16 cellular contexts compared by ENCODE assay signal in genomic region chr21:42080788-42081083, GRCh38. TPM values are rescaled to one million over a fixed set of nuclear protein-coding genes. Genes with fewer than 3 reads are reported as not detected.
DNase-seq lines count a peak whose midpoint lies in the region; ATAC-seq and TF ChIP-seq lines count a peak whose summit lies in the region.
"Had no signal": no experiment of that assay in that cellular context is flagged by ENCODE, and none has a peak within 500 bp of the region (broad histone marks: within the 10 kb centered on the region; RNA-seq: fewer than 3 reads in every experiment).

No MANE protein-coding gene starts in this region.

- no peak overlapping the region for H3K27ac Mint-ChIP-seq in activated T-helper 17 cell treated with anti-CD3 and anti-CD28 coated beads, Interleukin-2, amount 50 U/mL, for 72 hours
- H3K27ac Mint-ChIP-seq: activated naive CD8-positive, alpha-beta T cell treated with anti-CD3 and anti-CD28 coated beads, Interleukin-2, amount 10 ng/mL, durations not matched to agents 7 days and 5 days had no signal

- peak; percentile 86 for DNase-seq in GM04503 (ENCODE audit: low read depth)
- DNase-seq in NOMO-1 treated with DMSO at 0.1 percent for 48 hours (lab: John Stamatoyannopoulos, UW; ENCODE audit: unreplicated experiment), result peak; percentile 68
- DNase-seq in epithelial cell of esophagus (ENCODE audit: low read depth), result peak; percentile 85
- DNase-seq in trophoblast cell, result peak; percentile 29 to 50
- DNase-seq: activated naive CD8-positive, alpha-beta T cell treated with anti-CD3 and anti-CD28 coated beads, Interleukin-2, amount 10 ng/mL, durations not matched to agents 7 days and 5 days; kidney glomerular epithelial cell; NCI-H1694 treated with DMSO at 0.1 percent for 48 hours had no signal

- H3K4ac ChIP-seq in trophoblast cell (ENCODE audit: low read depth, low read length), result no peak overlapping the region

- H3K4me1 ChIP-seq in trophoblast cell (ENCODE audit: control insufficient read depth in 1 of 2, insufficient read depth in 2 of 2, low read length in 2 of 2), result peaks cover 0 to 2% of the 10 kb centered on the region in 2 experiments
- H3K4me1 ChIP-seq: prostate gland had no signal

- no peak overlapping the region for H2BK12ac ChIP-seq in trophoblast cell (ENCODE audit: low read length)

- no peaks in the 10 kb centered on the region for H3K36me3 Mint-ChIP-seq in activated T-helper 17 cell treated with anti-CD3 and anti-CD28 coated beads, Interleukin-2, amount 50 U/mL, for 72 hours (ENCODE audit: low read depth)
- H3K36me3 Mint-ChIP-seq: activated naive CD8-positive, alpha-beta T cell treated with anti-CD3 and anti-CD28 coated beads, Interleukin-2, amount 10 ng/mL, durations not matched to agents 7 days and 5 days had no signal

- TF ChIP-seq CTCF in epithelial cell of esophagus (IDR thresholded peaks at IDR 0.05; ENCODE audit: insufficient read depth, low read depth, low read length, missing control alignments), result no peak

- H2BK5ac ChIP-seq in trophoblast cell (ENCODE audit: low read depth, low read length, poor library complexity), result no peak overlapping the region

- no peak overlapping the region for H3K23ac ChIP-seq in trophoblast cell (ENCODE audit: low read length)

- H3K4me3 ChIP-seq in epithelial cell of esophagus (ENCODE audit: low read length), result no peak overlapping the region
- no peak overlapping the region for H3K4me3 ChIP-seq in trophoblast cell (ENCODE audit: low read depth, low read length)
- H3K4me3 ChIP-seq: prostate gland, tibial nerve had no signal

- no peak overlapping the region for H2BK120ac ChIP-seq in trophoblast cell (ENCODE audit: insufficient read depth, low read length, poor library complexity)

- no peaks in the 10 kb centered on the region for H3K79me2 ChIP-seq in trophoblast cell (ENCODE audit: control insufficient read depth, insufficient read depth, low read length, poor library complexity)

- no peak overlapping the region for H4K8ac ChIP-seq in trophoblast cell (ENCODE audit: low read depth, low read length)

- no peak overlapping the region for H3K4me3 Mint-ChIP-seq in activated T-helper 17 cell treated with anti-CD3 and anti-CD28 coated beads, Interleukin-2, amount 50 U/mL, for 72 hours
- H3K4me3 Mint-ChIP-seq: activated naive CD8-positive, alpha-beta T cell treated with anti-CD3 and anti-CD28 coated beads, Interleukin-2, amount 10 ng/mL, durations not matched to agents 7 days and 5 days had no signal

- no peaks in the 10 kb centered on the region for H3K27me3 ChIP-seq in trophoblast cell (ENCODE audit: insufficient read depth, low read length)
- H3K27me3 ChIP-seq: tibial nerve had no signal

- H2AK5ac ChIP-seq in trophoblast cell (ENCODE audit: low read length), result no peak overlapping the region

- no peak overlapping the region for H4K12ac ChIP-seq in trophoblast cell (ENCODE audit: low read depth, low read length)

- no peak for ATAC-seq in activated T-helper 17 cell treated with anti-CD3 and anti-CD28 coated beads, Interleukin-2, amount 50 U/mL, for 72 hours (replicated peaks)
- ATAC-seq in HG03432 (IDR thresholded peaks at IDR 0.05; ENCODE audit: unreplicated experiment), result no peak
- ATAC-seq in GM19452 (IDR thresholded peaks at IDR 0.05; ENCODE audit: unreplicated experiment), result no peak
- ATAC-seq in HG02840 (IDR thresholded peaks at IDR 0.05; ENCODE audit: low FRiP score, unreplicated experiment), result no peak
- ATAC-seq: activated CD4-positive, CD25-positive, alpha-beta regulatory T cell treated with anti-CD3 and anti-CD28 coated beads, Interleukin-2, amount 50 U/mL, for 24 hours had no signal

- no peak overlapping the region for H3K27ac ChIP-seq in trophoblast cell (ENCODE audit: low read depth, low read length)
- H3K27ac ChIP-seq: prostate gland had no signal

- H3K27me3 Mint-ChIP-seq in activated T-helper 17 cell treated with anti-CD3 and anti-CD28 coated beads, Interleukin-2, amount 50 U/mL, for 72 hours, result no peaks in the 10 kb centered on the region
- H3K27me3 Mint-ChIP-seq: activated naive CD8-positive, alpha-beta T cell treated with anti-CD3 and anti-CD28 coated beads, Interleukin-2, amount 10 ng/mL, durations not matched to agents 7 days and 5 days had no signal

- no peaks in the 10 kb centered on the region for H3K9me3 ChIP-seq in trophoblast cell (ENCODE audit: insufficient read depth, low read depth, low read length)
- H3K9me3 ChIP-seq: prostate gland, tibial nerve had no signal

- H3K36me3 ChIP-seq in trophoblast cell (ENCODE audit: control insufficient read depth in 1 of 2, insufficient read depth in 2 of 2, low read length in 2 of 2), result no peaks in the 10 kb centered on the region
- H3K36me3 ChIP-seq: prostate gland, tibial nerve had no signal

- H4K91ac ChIP-seq in trophoblast cell (ENCODE audit: low read depth, low read length), result no peak overlapping the region

- H3K14ac ChIP-seq in trophoblast cell (ENCODE audit: low read length), result no peak overlapping the region

- H3K9me3 Mint-ChIP-seq in activated T-helper 17 cell treated with anti-CD3 and anti-CD28 coated beads, Interleukin-2, amount 50 U/mL, for 72 hours, result no peaks in the 10 kb centered on the region
- H3K9me3 Mint-ChIP-seq: activated naive CD8-positive, alpha-beta T cell treated with anti-CD3 and anti-CD28 coated beads, Interleukin-2, amount 10 ng/mL, durations not matched to agents 7 days and 5 days had no signal

- WGBS in trophoblast cell (ENCODE audit: extremely low coverage, insufficient coverage, insufficient read length), result no CpG with 5 or more reads among the region's 6 CpGs

- H3K4me2 ChIP-seq in trophoblast cell (ENCODE audit: low read length), result no peak overlapping the region

- H3K9ac ChIP-seq in trophoblast cell (ENCODE audit: low read length), result no peak overlapping the region

- no peak overlapping the region for H3K18ac ChIP-seq in trophoblast cell (ENCODE audit: low read length)

- no peak overlapping the region for H2AFZ ChIP-seq in trophoblast cell (ENCODE audit: insufficient read depth, low read length, poor library complexity)

- H3K4me1 Mint-ChIP-seq in activated T-helper 17 cell treated with anti-CD3 and anti-CD28 coated beads, Interleukin-2, amount 50 U/mL, for 72 hours, result no peaks in the 10 kb centered on the region

- H3K79me1 ChIP-seq in trophoblast cell (ENCODE audit: low read length), result no peaks in the 10 kb centered on the region

RNA-seq across cellular contexts. Expression of gene UMODL1, which starts 9.6 kb away (rescaled TPM):
- not detected in 2 replicates for polyA plus RNA-seq in trophoblast cell (2013)
- under 1 TPM in 1 of 2 donors, not detected in 1; 0.11 TPM for total RNA-seq in activated T-helper 17 cell treated with anti-CD3 and anti-CD28 coated beads, Interleukin-2, amount 50 U/mL, for 72 hours
- total RNA-seq: H4, RPMI7951, tibial nerve had no signal
